In genomic region chr18:47758000-47758399, GRCh38 we compare ENCODE assay signal across 10 cellular contexts.
DNase-seq lines count a peak whose midpoint lies in the region; TF ChIP-seq lines count a peak whose summit lies in the region.
"Had no signal": no experiment of that assay in that cellular context is flagged by ENCODE, and none has a peak within 500 bp of the region (broad histone marks: within the 10 kb centered on the region; RNA-seq: fewer than 3 reads in every experiment).

No MANE protein-coding gene starts in this region.

- no peak overlapping the region for H3K27ac Mint-ChIP-seq in activated naive CD8-positive, alpha-beta T cell treated with anti-CD3 and anti-CD28 coated beads for 36 hours
- H3K27ac Mint-ChIP-seq: CD4-positive, alpha-beta memory T cell had no signal

- 64% methylated on average over 2 of the region's 2 CpGs for WGBS in prostate gland

- no peak overlapping the region for H3K27ac ChIP-seq in prostate gland

- intact Hi-C loops in prostate gland (cut with DNase I) = no loop called here

- H3K4me3 ChIP-seq in Loucy (ENCODE audit: low read length, poor library complexity, severe bottlenecking) (no peak overlapping the region), cardiac fibroblast (replicated peaks in 1 of 2; ENCODE audit: low read depth in 2 of 2, low read length in 2 of 2) (no peak overlapping the region), retinal pigment epithelial cell (ENCODE audit: low read length) (no peak overlapping the region), prostate gland (no peak overlapping the region)

- TF ChIP-seq POLR2A in prostate gland (IDR thresholded peaks at IDR 0.05) = no peak

- peak; percentile 59 for TF ChIP-seq CTCF in Loucy (conservative IDR thresholded peaks at IDR 0.05; ENCODE audit: low read length)
- TF ChIP-seq CTCF in cardiac fibroblast (IDR thresholded peaks at IDR 0.05; ENCODE audit: low read depth, low read length) = peak; percentile 45
- TF ChIP-seq CTCF in retinal pigment epithelial cell (conservative IDR thresholded peaks at IDR 0.05; ENCODE audit: low read depth, low read length) = peak; percentile 44
- no peak for TF ChIP-seq CTCF in prostate gland (IDR thresholded peaks at IDR 0.05)

- no peaks in the 10 kb centered on the region for H3K79me2 ChIP-seq in Loucy (ENCODE audit: insufficient read depth, low read length)

- H3K27me3 ChIP-seq in Loucy (ENCODE audit: insufficient read depth, low read length, poor library complexity, severe bottlenecking) (no peaks in the 10 kb centered on the region), prostate gland (replicated peaks; ENCODE audit: insufficient read depth) (no peaks in the 10 kb centered on the region)

- H3K4me1 Mint-ChIP-seq in activated naive CD8-positive, alpha-beta T cell treated with anti-CD3 and anti-CD28 coated beads for 36 hours = no peaks in the 10 kb centered on the region

- H4K20me1 ChIP-seq in Loucy (ENCODE audit: insufficient read depth, low read length, poor library complexity, severe bottlenecking) = no peaks in the 10 kb centered on the region

- H3K9me3 Mint-ChIP-seq in activated naive CD8-positive, alpha-beta T cell treated with anti-CD3 and anti-CD28 coated beads for 36 hours = peaks cover 11% of the 10 kb centered on the region

- DNase-seq in SKM-1 treated with dmso at 0.1 percent for 144 hours (lab: John Stamatoyannopoulos, UW; ENCODE audit: unreplicated experiment) (peak; percentile 19), SKM-1 (lab: John Stamatoyannopoulos, UW; ENCODE audit: unreplicated experiment) (no peak), cardiac fibroblast (ENCODE audit: low read depth in 2 of 2) (peak in 1 of 2 donors; percentile 5), retinal pigment epithelial cell (ENCODE audit: low read depth) (no peak), prostate gland (ENCODE audit: low spot score) (no peak), NCI-H345 treated with DMSO at 0.1 percent for 48 hours (lab: John Stamatoyannopoulos, UW; ENCODE audit: unreplicated experiment) (no peak)
- no peak for DNase-seq in activated naive CD8-positive, alpha-beta T cell treated with anti-CD3 and anti-CD28 coated beads for 36 hours
- DNase-seq: activated CD4-positive, CD25-positive, alpha-beta regulatory T cell treated with anti-CD3 and anti-CD28 coated beads, Interleukin-2, amount 50 U/mL, for 72 hours; CD4-positive, alpha-beta memory T cell had no signal

- H3K9me3 ChIP-seq in Loucy (ENCODE audit: insufficient read depth, low read depth, low read length) = no peaks in the 10 kb centered on the region
- H3K9me3 ChIP-seq in prostate gland = no peaks in the 10 kb centered on the region

- H3F3A ChIP-seq in Loucy (ENCODE audit: low read depth) = no peaks in the 10 kb centered on the region

- peaks cover 47% of the 10 kb centered on the region for H3K27me3 Mint-ChIP-seq in activated naive CD8-positive, alpha-beta T cell treated with anti-CD3 and anti-CD28 coated beads for 36 hours

- H3K9ac ChIP-seq in Loucy (ENCODE audit: low read depth, low read length, poor library complexity, severe bottlenecking) = no peak overlapping the region

- H3K36me3 Mint-ChIP-seq in activated naive CD8-positive, alpha-beta T cell treated with anti-CD3 and anti-CD28 coated beads for 36 hours = peaks cover 6% of the 10 kb centered on the region

- H3K4me3 Mint-ChIP-seq in activated naive CD8-positive, alpha-beta T cell treated with anti-CD3 and anti-CD28 coated beads for 36 hours = no peak overlapping the region
- H3K4me3 Mint-ChIP-seq: CD4-positive, alpha-beta memory T cell had no signal

- no peaks in the 10 kb centered on the region for H3K4me1 ChIP-seq in Loucy (ENCODE audit: insufficient read depth, low read length, poor library complexity, severe bottlenecking)
- H3K4me1 ChIP-seq in prostate gland (replicated peaks) = no peaks in the 10 kb centered on the region

- H3K4me2 ChIP-seq in Loucy (ENCODE audit: low read depth, low read length, poor library complexity, severe bottlenecking) = no peak overlapping the region

- H3K9me2 ChIP-seq in Loucy (replicated peaks; ENCODE audit: low read depth, low read length) = no peaks in the 10 kb centered on the region

- H3K36me3 ChIP-seq in Loucy (ENCODE audit: insufficient read depth, low read length) (no peaks in the 10 kb centered on the region), prostate gland (no peaks in the 10 kb centered on the region)

- no peak overlapping the region for H2AFZ ChIP-seq in Loucy (ENCODE audit: low read length)

Comparison
In these comparisons a context has a peak if more than half of its experiments do, and no peak if none do; other contexts are left out.
1. CTCF ChIP-seq: peak in Loucy (single experiment), cardiac fibroblast (single experiment) and retinal pigment epithelial cell (single experiment); none in prostate gland (0 of 4).